8 cellular contexts compared by ENCODE assay signal in the genomic region with DNA sequence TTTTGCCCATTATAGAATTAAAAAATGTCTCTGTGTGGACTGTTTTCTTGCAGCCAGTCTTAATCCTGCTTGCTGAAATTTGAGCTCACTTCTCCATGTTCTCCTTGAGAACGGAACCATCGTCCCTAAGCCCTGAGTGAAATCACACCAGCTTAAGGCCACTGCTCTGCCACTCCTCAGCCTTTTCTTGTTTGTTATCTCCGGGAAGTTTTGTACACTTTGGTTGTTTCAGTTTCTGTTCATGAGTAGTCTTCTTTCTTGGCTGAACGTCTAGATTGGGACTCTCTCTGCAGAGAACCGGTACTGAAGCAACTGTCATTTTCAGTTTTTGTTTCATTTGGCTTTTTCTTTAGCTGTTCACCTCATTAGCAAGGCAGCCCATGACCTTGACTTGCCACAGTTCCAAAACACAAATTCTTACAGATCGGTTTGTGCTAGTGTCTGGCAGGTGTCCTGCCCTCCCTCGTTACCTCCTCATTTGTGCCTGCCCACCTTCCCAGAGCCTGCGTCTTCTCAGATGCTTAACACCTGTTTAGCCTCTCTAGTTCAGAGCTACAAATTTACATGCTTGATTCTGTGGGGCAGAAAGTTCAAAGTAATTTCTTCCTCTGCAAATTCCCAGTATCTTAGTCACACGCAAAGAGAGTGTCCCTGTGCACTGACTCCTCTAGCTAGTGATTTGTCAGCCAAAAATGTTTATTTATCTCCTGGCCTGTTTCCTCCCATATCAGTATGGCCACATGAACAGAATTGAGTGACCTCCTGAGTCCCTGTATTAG. TPM values are rescaled to one million over a fixed set of nuclear protein-coding genes. Genes with fewer than 3 reads are reported as not detected.
DNase-seq lines count a peak whose midpoint lies in the region; ATAC-seq and TF ChIP-seq lines count a peak whose summit lies in the region.

No MANE protein-coding gene starts in this region.

- no peaks in the 10 kb centered on the region for H3K36me3 ChIP-seq in CD8-positive, alpha-beta memory T cell (ENCODE audit: insufficient read depth, low read length)

- H3K36me3 Mint-ChIP-seq in CD8-positive, alpha-beta memory T cell = peaks cover 10 to 22% (median 11%) of the 10 kb centered on the region in 3 donors
- H3K36me3 Mint-ChIP-seq in activated naive CD4-positive, alpha-beta T cell treated with anti-CD3 and anti-CD28 coated beads, Interleukin-2, amount 10 ng/mL, durations not matched to agents 7 days and 5 days = peaks cover 3% of the 10 kb centered on the region
- peaks cover 10% of the 10 kb centered on the region for H3K36me3 Mint-ChIP-seq in type B pancreatic cell
- H3K36me3 Mint-ChIP-seq in endothelial cell (ENCODE audit: low read depth, unreplicated experiment) = peaks cover 27% of the 10 kb centered on the region

- H3K27me3 Mint-ChIP-seq in CD8-positive, alpha-beta memory T cell = peaks cover 0 to 2% of the 10 kb centered on the region in 2 donors
- H3K27me3 Mint-ChIP-seq in activated naive CD4-positive, alpha-beta T cell treated with anti-CD3 and anti-CD28 coated beads, Interleukin-2, amount 10 ng/mL, durations not matched to agents 7 days and 5 days = no peaks in the 10 kb centered on the region
- H3K27me3 Mint-ChIP-seq in type B pancreatic cell (no peaks in the 10 kb centered on the region), endothelial cell (ENCODE audit: unreplicated experiment) (peaks cover 9% of the 10 kb centered on the region)

- H3K9me3 Mint-ChIP-seq in CD8-positive, alpha-beta memory T cell = no peaks in the 10 kb centered on the region
- no peaks in the 10 kb centered on the region for H3K9me3 Mint-ChIP-seq in activated naive CD4-positive, alpha-beta T cell treated with anti-CD3 and anti-CD28 coated beads, Interleukin-2, amount 10 ng/mL, durations not matched to agents 7 days and 5 days
- H3K9me3 Mint-ChIP-seq in type B pancreatic cell (no peaks in the 10 kb centered on the region), endothelial cell (ENCODE audit: unreplicated experiment) (no peaks in the 10 kb centered on the region)

- H3K27ac Mint-ChIP-seq in CD8-positive, alpha-beta memory T cell = peak overlapping the region; percentile 74 to 97 (median 90)
- H3K27ac Mint-ChIP-seq in activated naive CD4-positive, alpha-beta T cell treated with anti-CD3 and anti-CD28 coated beads, Interleukin-2, amount 10 ng/mL, durations not matched to agents 7 days and 5 days = peak overlapping the region; percentile 90
- H3K27ac Mint-ChIP-seq in type B pancreatic cell (peak overlapping the region; percentile 4), endothelial cell (ENCODE audit: unreplicated experiment) (no peak overlapping the region)

- DNase-seq in CD8-positive, alpha-beta memory T cell = peak in 2 of 5 donors; percentile 39 to 47
- DNase-seq in activated naive CD4-positive, alpha-beta T cell treated with anti-CD3 and anti-CD28 coated beads, Interleukin-2, amount 10 ng/mL, durations not matched to agents 7 days and 5 days = peak; percentile 50
- DNase-seq in left lobe of liver (ENCODE audit: low spot score) = no peak
- DNase-seq in type B pancreatic cell (ENCODE audit: extremely low spot score, unreplicated experiment) = no peak
- DNase-seq in endothelial cell (ENCODE audit: low spot score) = no peak
- DNase-seq in SKM-1 (lab: John Stamatoyannopoulos, UW; ENCODE audit: unreplicated experiment) = no peak

- POLR2A ChIA-PET in CD8-positive, alpha-beta memory T cell (lab: Charles Lee) = interaction anchor here (1.3 to 2.7 kb wide), 2 partner anchors 13 to 57 kb away, joined by 8 to 25 read pairs; a partner anchor contains a TSS

- H3K4me1 ChIP-seq in CD8-positive, alpha-beta memory T cell (ENCODE audit: insufficient read depth, low read length) = peaks cover 42% of the 10 kb centered on the region

- H3K9me3 ChIP-seq in CD8-positive, alpha-beta memory T cell (ENCODE audit: low read length) = no peaks in the 10 kb centered on the region

- H3K4me3 Mint-ChIP-seq in CD8-positive, alpha-beta memory T cell = peak overlapping the region; percentile 69 to 84 (median 79)
- peak overlapping the region; percentile 64 for H3K4me3 Mint-ChIP-seq in activated naive CD4-positive, alpha-beta T cell treated with anti-CD3 and anti-CD28 coated beads, Interleukin-2, amount 10 ng/mL, durations not matched to agents 7 days and 5 days
- no peak overlapping the region for H3K4me3 Mint-ChIP-seq in type B pancreatic cell
- H3K4me3 Mint-ChIP-seq in endothelial cell (ENCODE audit: unreplicated experiment) = no peak overlapping the region

- peak overlapping the region; percentile 53 for H3K4me3 ChIP-seq in CD8-positive, alpha-beta memory T cell (ENCODE audit: low read length)

- no peak overlapping the region for H3K27ac ChIP-seq in CD8-positive, alpha-beta memory T cell (ENCODE audit: low read depth, low read length)

- peak; percentile 98 for ATAC-seq in GM19455 (IDR thresholded peaks at IDR 0.05; ENCODE audit: unreplicated experiment)
- ATAC-seq in HG03469 (IDR thresholded peaks at IDR 0.05; ENCODE audit: unreplicated experiment) = peak; percentile 96
- ATAC-seq in left lobe of liver = peak; percentile 72

- no peaks in the 10 kb centered on the region for H3K27me3 ChIP-seq in CD8-positive, alpha-beta memory T cell (ENCODE audit: insufficient read depth, low read length, poor library complexity, severe bottlenecking)

- H3K4me1 Mint-ChIP-seq in CD8-positive, alpha-beta memory T cell = peaks cover 33 to 41% (median 38%) of the 10 kb centered on the region in 3 donors
- H3K4me1 Mint-ChIP-seq in activated naive CD4-positive, alpha-beta T cell treated with anti-CD3 and anti-CD28 coated beads, Interleukin-2, amount 10 ng/mL, durations not matched to agents 7 days and 5 days = peaks cover 60% of the 10 kb centered on the region
- peaks cover 22% of the 10 kb centered on the region for H3K4me1 Mint-ChIP-seq in type B pancreatic cell (ENCODE audit: unreplicated experiment)
- peaks cover 22% of the 10 kb centered on the region for H3K4me1 Mint-ChIP-seq in endothelial cell (ENCODE audit: unreplicated experiment)

- TF ChIP-seq CTCF in type B pancreatic cell (conservative IDR thresholded peaks at IDR 0.05) = no peak
- TF ChIP-seq CTCF in endothelial cell (IDR thresholded peaks at IDR 0.05; ENCODE audit: unreplicated experiment) = no peak

- CTCF ChIA-PET in CD8-positive, alpha-beta memory T cell (lab: Charles Lee) = interaction anchor here (1.4 to 1.7 kb wide), 4 partner anchors 56 to 257 kb away, joined by 3 to 7 read pairs (median 4); a partner anchor contains a TSS
- CTCF ChIA-PET in activated naive CD4-positive, alpha-beta T cell treated with anti-CD3 and anti-CD28 coated beads, Interleukin-2, amount 10 ng/mL, durations not matched to agents 7 days and 5 days (lab: Charles Lee) = interaction anchor here (0.7 to 1.6 kb wide), 10 partner anchors 11 to 762 kb away, joined by 3 to 4 read pairs (median 3); a partner anchor contains a TSS

RNA-seq across cellular contexts. Expression of a gene that starts 12.4 kb away (rescaled TPM):
- 10 to 100 TPM; 10.2 to 10.5 TPM for total RNA-seq in CD8-positive, alpha-beta memory T cell
- 9.8 TPM for polyA plus RNA-seq in CD8-positive, alpha-beta memory T cell
- total RNA-seq in left lobe of liver (21.7 TPM), type B pancreatic cell (ENCODE audit: low replicate concordance) (10.5 and 22.6 TPM in 2 replicates), endothelial cell (ENCODE audit: unreplicated experiment) (19.8 TPM)

RNA-seq across cellular contexts. Expression of a gene that starts 57.3 kb away (rescaled TPM):
- total RNA-seq in CD8-positive, alpha-beta memory T cell = 10 to 100 TPM; 30.7 to 35.2 TPM
- 43.6 TPM for polyA plus RNA-seq in CD8-positive, alpha-beta memory T cell
- total RNA-seq in left lobe of liver (87.3 TPM), type B pancreatic cell (ENCODE audit: low replicate concordance) (21.0 and 29.7 TPM in 2 replicates), endothelial cell (ENCODE audit: unreplicated experiment) (22.7 TPM)

Comparison
In these comparisons a context has a peak if more than half of its experiments do, and no peak if none do; other contexts are left out.
1. H3K4me3 Mint-ChIP-seq: peak in CD8-positive, alpha-beta memory T cell (7 of 7) and activated naive CD4-positive, alpha-beta T cell treated with anti-CD3 and anti-CD28 coated beads, Interleukin-2, amount 10 ng/mL, durations not matched to agents 7 days and 5 days (single experiment); none in type B pancreatic cell (single experiment) and endothelial cell (single experiment).
2. Peak in every context shown above with its lines, with median percentiles within 50 percentile points of each other: ATAC-seq.